In genomic region chr7:74092321-74092963, GRCh38 we compare ENCODE assay signal across 9 cellular contexts. TPM values are rescaled to one million over a fixed set of nuclear protein-coding genes. Genes with fewer than 3 reads are reported as not detected.
DNase-seq lines count a peak whose midpoint lies in the region; ATAC-seq and TF ChIP-seq lines count a peak whose summit lies in the region.
"Had no signal": no experiment of that assay in that cellular context is flagged by ENCODE, and none has a peak within 500 bp of the region (broad histone marks: within the 10 kb centered on the region; RNA-seq: fewer than 3 reads in every experiment).

No MANE protein-coding gene starts in this region.

- peaks cover 14% of the 10 kb centered on the region; the same call in 1 of the 2 replicates for H3K79me2 ChIP-seq in OCI-LY7 (ENCODE audit: insufficient read depth, low read depth, low read length)

- DNase-seq in DMS53 (lab: John Stamatoyannopoulos, UW) (peak; percentile 29), DMS53 treated with DMSO at 0.1 percent for 48 hours (lab: John Stamatoyannopoulos, UW; ENCODE audit: unreplicated experiment) (no peak), OCI-LY7 (ENCODE audit: low spot score) (peak; percentile 67), Right ventricle myocardium superior (peak; percentile 69), OCI-M1 (lab: John Stamatoyannopoulos, UW) (no peak)
- DNase-seq in stimulated activated naive B cell treated with anti-CD40 and anti-IgM and Interleukin-4, amounts not matched to agents 10 μg/mL and 1 μg/mL and 100 μg/mL, for 72 hours: no peak
- DNase-seq in activated CD4-positive, alpha-beta T cell treated with anti-CD3 and anti-CD28 coated beads, Interleukin-2, amount 50 U/mL, for 4 hours: no peak

- peak overlapping the region; percentile 99 for H3K4me2 ChIP-seq in OCI-LY7 (ENCODE audit: low read length)

- TF ChIP-seq CTCF in OCI-LY7 (conservative IDR thresholded peaks at IDR 0.05; ENCODE audit: low read length): no peak

- H3K4me3 ChIP-seq in OCI-LY7 (ENCODE audit: low read depth, low read length, poor library complexity, severe bottlenecking): peak overlapping the region; percentile 73

- peak overlapping the region; percentile 11; the same call in 1 of the 2 replicates for H2AFZ ChIP-seq in OCI-LY7 (ENCODE audit: low read length)

- ATAC-seq in Right ventricle myocardium superior (ENCODE audit: poor library complexity): peak; percentile 46
- peak in 1 of 2 donors; percentile 1 for ATAC-seq in stimulated activated naive B cell treated with anti-CD40 and anti-IgM and Interleukin-4, amounts not matched to agents 10 μg/mL and 1 μg/mL and 100 μg/mL, for 72 hours (replicated peaks)
- no peak for ATAC-seq in HG03045 (IDR thresholded peaks at IDR 0.05; ENCODE audit: unreplicated experiment)

- peak overlapping the region; percentile 97 for H3K27ac Mint-ChIP-seq in stimulated activated naive B cell treated with anti-CD40 and anti-IgM and Interleukin-4, amounts not matched to agents 10 μg/mL and 1 μg/mL and 100 μg/mL, for 72 hours

- H3K9me2 ChIP-seq in OCI-LY7 (ENCODE audit: insufficient read depth, low read length): no peaks in the 10 kb centered on the region

- peaks cover 25 to 32% of the 10 kb centered on the region in 2 donors for H3K36me3 Mint-ChIP-seq in stimulated activated naive B cell treated with anti-CD40 and anti-IgM and Interleukin-4, amounts not matched to agents 10 μg/mL and 1 μg/mL and 100 μg/mL, for 72 hours

- intact Hi-C loops in OCI-LY7 (cut with micrococcal nuclease; ENCODE audit: unreplicated experiment): loop anchor here (2.0 kb wide), 1 partner anchor 82 kb away; the partner anchor contains the start of gene EIF4H
- intact Hi-C loops in Right ventricle myocardium superior (cut with DNase I): no loop called here

- peaks cover 26% of the 10 kb centered on the region for H3K36me3 ChIP-seq in OCI-LY7 (ENCODE audit: insufficient read depth, low read length)

- no peaks in the 10 kb centered on the region for H3K27me3 Mint-ChIP-seq in stimulated activated naive B cell treated with anti-CD40 and anti-IgM and Interleukin-4, amounts not matched to agents 10 μg/mL and 1 μg/mL and 100 μg/mL, for 72 hours

- BruUV-seq in OCI-LY7 (replicated peaks; lab: Mats Ljungman, UMichigan): no TSS peak

- no peaks in the 10 kb centered on the region for H4K20me1 ChIP-seq in OCI-LY7 (ENCODE audit: insufficient read depth, low read length)

- peak overlapping the region; percentile 90 to 94 for H3K4me3 Mint-ChIP-seq in stimulated activated naive B cell treated with anti-CD40 and anti-IgM and Interleukin-4, amounts not matched to agents 10 μg/mL and 1 μg/mL and 100 μg/mL, for 72 hours

- H3K9me3 ChIP-seq in OCI-LY7 (ENCODE audit: low read length): peaks cover 4% of the 10 kb centered on the region; the same call in 1 of the 2 replicates

- H3K4me1 ChIP-seq in OCI-LY7 (ENCODE audit: insufficient read depth, low read length, poor library complexity, severe bottlenecking): peaks cover 52% of the 10 kb centered on the region

- CTCF ChIA-PET in OCI-LY7 (lab: Charles Lee; ENCODE audit: unreplicated experiment): interaction anchor here (0.6 kb wide), 2 partner anchors 24 to 25 kb away, joined by 3 to 4 read pairs; no protein-coding TSS in a partner anchor

- peaks cover 24 to 32% of the 10 kb centered on the region in 2 donors for H3K4me1 Mint-ChIP-seq in stimulated activated naive B cell treated with anti-CD40 and anti-IgM and Interleukin-4, amounts not matched to agents 10 μg/mL and 1 μg/mL and 100 μg/mL, for 72 hours

- peak overlapping the region; percentile 85 for H3K27ac ChIP-seq in OCI-LY7 (ENCODE audit: low read depth, low read length, poor library complexity, severe bottlenecking)
- H3K27ac ChIP-seq: 22Rv1 had no signal

- no peaks in the 10 kb centered on the region for H3K9me3 Mint-ChIP-seq in stimulated activated naive B cell treated with anti-CD40 and anti-IgM and Interleukin-4, amounts not matched to agents 10 μg/mL and 1 μg/mL and 100 μg/mL, for 72 hours

- POLR2A ChIA-PET in OCI-LY7 (lab: Charles Lee): interaction anchor here (0.6 to 2.4 kb wide), 6 partner anchors 8 to 118 kb away, joined by 3 to 12 read pairs (median 6); partner anchors contain the start of genes LAT2 and LIMK1

RNA-seq across cellular contexts. Expression of gene LIMK1, which starts 8.8 kb away (rescaled TPM):
- total RNA-seq in OCI-LY7 (2014; rRNA removed; shearing (Covaris generic)): 21.9 and 31.7 TPM in 2 replicates
- total RNA-seq in OCI-LY7 (2022) (59.7 and 67.3 TPM in 2 replicates), Right ventricle myocardium superior (8.6 TPM)

Comparison
In these comparisons a context has a peak if more than half of its experiments do, and no peak if none do; other contexts are left out.
1. DNase-seq: peak in DMS53 (single experiment), OCI-LY7 (single experiment) and Right ventricle myocardium superior (single experiment); none in DMS53 treated with DMSO at 0.1 percent for 48 hours (single experiment), stimulated activated naive B cell treated with anti-CD40 and anti-IgM and Interleukin-4, amounts not matched to agents 10 μg/mL and 1 μg/mL and 100 μg/mL, for 72 hours (single experiment), OCI-M1 (single experiment) and activated CD4-positive, alpha-beta T cell treated with anti-CD3 and anti-CD28 coated beads, Interleukin-2, amount 50 U/mL, for 4 hours (0 of 2).